Comparison of ENCODE assay signal across 1 cellular context in the genomic region with DNA sequence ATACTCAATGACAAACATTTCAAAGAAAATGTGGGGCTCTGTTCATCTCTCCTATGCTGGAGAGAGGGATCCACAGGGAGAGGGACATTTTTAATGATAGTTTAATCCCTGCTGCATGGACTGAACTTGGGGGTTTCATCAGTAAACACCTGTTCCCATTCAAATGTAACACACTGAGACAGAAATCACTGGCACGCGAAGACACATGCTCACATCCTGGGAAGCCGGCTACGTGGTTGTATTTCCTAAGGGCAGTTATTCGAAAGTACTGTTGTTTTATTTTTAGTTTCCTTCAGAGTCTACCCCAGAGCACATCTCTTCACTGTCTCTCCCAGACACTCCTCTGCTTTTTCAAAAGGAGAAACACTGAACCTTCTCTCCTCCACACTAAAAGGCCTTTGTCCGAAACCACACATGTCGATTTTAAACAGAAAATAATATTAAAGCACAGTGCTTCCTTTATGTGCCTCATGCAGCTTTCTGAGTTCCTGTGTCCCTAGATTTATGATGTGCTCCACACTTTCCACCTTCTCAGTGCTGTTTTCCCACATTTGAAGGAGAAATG.
TF ChIP-seq lines count a peak whose summit lies in the region.

No MANE protein-coding gene starts in this region.

TF ChIP-seq in endothelial cell of umbilical vein, 7 proteins besides CTCF, POLR2A, EP300 and RAD21 (continued from another document):
- TF ChIP-seq FOS (IDR thresholded peaks at IDR 0.05; ENCODE audit: borderline replicate concordance, insufficient read depth, low read length) (no peak), GATA2 (IDR thresholded peaks at IDR 0.05; ENCODE audit: insufficient read depth, insufficient read length, low read depth, low read length) (no peak), MYC (IDR thresholded peaks at IDR 0.05; ENCODE audit: low read depth, low read length) (no peak)
- TF ChIP-seq, protein P1, sequence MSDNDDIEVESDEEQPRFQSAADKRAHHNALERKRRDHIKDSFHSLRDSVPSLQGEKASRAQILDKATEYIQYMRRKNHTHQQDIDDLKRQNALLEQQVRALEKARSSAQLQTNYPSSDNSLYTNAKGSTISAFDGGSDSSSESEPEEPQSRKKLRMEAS (IDR thresholded peaks at IDR 0.05; ENCODE audit: insufficient read depth, insufficient read length), result no peak
TF ChIP-seq in endothelial cell of umbilical vein: peak in this region for 0.
